Comparison of ENCODE assay signal across 8 cellular contexts in the genomic region with DNA sequence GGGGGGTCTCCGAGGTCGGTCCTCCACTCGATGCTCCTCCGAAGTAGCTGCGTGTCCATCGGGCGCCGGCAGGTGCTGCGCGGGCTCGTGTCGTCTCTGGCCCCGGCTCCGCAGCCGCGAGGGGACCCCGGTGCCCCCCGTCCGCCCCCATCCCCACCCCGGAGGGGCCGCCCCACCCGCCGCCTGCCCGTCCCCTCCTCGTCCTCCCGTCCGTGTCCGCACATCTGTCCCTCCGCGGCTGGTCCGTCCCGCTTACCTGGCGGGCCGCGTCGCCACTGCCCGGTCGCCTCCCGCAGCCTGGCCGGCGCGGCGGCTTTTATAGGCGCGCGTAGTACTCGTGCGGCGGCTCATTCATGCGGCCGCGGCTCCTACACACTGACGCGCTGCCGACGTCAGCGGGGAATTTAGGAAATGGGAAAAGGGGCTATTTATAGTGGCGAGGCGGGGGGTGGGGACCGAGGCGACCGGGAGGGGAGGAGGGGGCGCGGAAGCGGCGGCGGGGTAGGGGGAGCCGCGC. TPM values are rescaled to one million over a fixed set of nuclear protein-coding genes. Genes with fewer than 3 reads are reported as not detected.
DNase-seq lines count a peak whose midpoint lies in the region; ATAC-seq and TF ChIP-seq lines count a peak whose summit lies in the region.

No MANE protein-coding gene starts in this region.

- 1% methylated on average over 59 to 69 of the region's 69 CpGs for WGBS in esophagus, 2 donors
- 2% methylated on average over 40 of the region's 69 CpGs; no CpG with 5 or more reads in 1 of the 2 donors for WGBS in body of pancreas, 2 donors

- no peaks in the 10 kb centered on the region for H3K9me2 ChIP-seq in OCI-LY1 (ENCODE audit: low read depth, low read length)

- no peaks in the 10 kb centered on the region for H3K79me2 ChIP-seq in OCI-LY1 (ENCODE audit: insufficient read depth, low read length)

- no peak overlapping the region for H2AFZ ChIP-seq in OCI-LY1 (ENCODE audit: low read length)

- no peak overlapping the region for H3K9ac ChIP-seq in OCI-LY1 (ENCODE audit: low read length)

- H3K36me3 ChIP-seq in OCI-LY1 (ENCODE audit: insufficient read depth, low read length) (no peaks in the 10 kb centered on the region), esophagus (ENCODE audit: control insufficient read depth in 2 of 2, insufficient read depth in 2 of 2, low read length in 1 of 2) (no peaks in the 10 kb centered on the region), body of pancreas (replicated peaks in 1 of 2; ENCODE audit: insufficient read depth in 1 of 2, low read depth in 2 of 2) (no peaks in the 10 kb centered on the region)

- peaks cover 41% of the 10 kb centered on the region for H3K4me1 ChIP-seq in OCI-LY1 (ENCODE audit: insufficient read depth, low read length, severe bottlenecking)
- H3K4me1 ChIP-seq in esophagus (ENCODE audit: control insufficient read depth in 2 of 2, insufficient read depth in 2 of 2, low read length in 1 of 2): peaks cover 3 to 17% of the 10 kb centered on the region in 2 donors
- peaks cover 51% of the 10 kb centered on the region for H3K4me1 ChIP-seq in body of pancreas

- peak; percentile 30 for DNase-seq in NCI-H1436 (lab: John Stamatoyannopoulos, UW)
- DNase-seq in NCI-H1436 treated with DMSO at 0.1 percent for 48 hours (lab: John Stamatoyannopoulos, UW): no peak
- no peak for DNase-seq in skeletal muscle cell (ENCODE audit: low read depth)
- DNase-seq in NCI-H1694 (lab: John Stamatoyannopoulos, UW): no peak
- DNase-seq in GM03348 (ENCODE audit: low spot score): no peak
- DNase-seq in body of pancreas: no peak

- intact Hi-C loops in body of pancreas (cut with DNase I): no loop called here

- no peaks in the 10 kb centered on the region for H3F3A ChIP-seq in OCI-LY1 (ENCODE audit: insufficient read depth, low read length)

- peak in 1 of 3 donors; percentile 10 for TF ChIP-seq POLR2A in body of pancreas (IDR thresholded peaks at IDR 0.05)

- H3K4me3 ChIP-seq in OCI-LY1 (ENCODE audit: low read depth, low read length, poor library complexity, severe bottlenecking) (peak overlapping the region; percentile 59), esophagus (ENCODE audit: low read depth in 1 of 2, low read length in 2 of 2) (peak overlapping the region; percentile 42 to 69), skeletal muscle cell (ENCODE audit: low read depth, low read length) (peak overlapping the region; percentile 45), body of pancreas (peak overlapping the region in 1 of 2 donors; percentile 15)

- H3K27me3 ChIP-seq in OCI-LY1 (ENCODE audit: insufficient read depth, low read length) (no peaks in the 10 kb centered on the region), esophagus (ENCODE audit: control insufficient read depth in 1 of 2, insufficient read depth in 2 of 2, low read length in 2 of 2) (peaks cover 0 to 2% of the 10 kb centered on the region in 2 donors), body of pancreas (peaks cover 0 to 10% of the 10 kb centered on the region in 2 donors)

- no peak for ATAC-seq in body of pancreas

- no peak overlapping the region for H3K27ac ChIP-seq in OCI-LY1 (ENCODE audit: low read depth, low read length, poor library complexity, severe bottlenecking)
- H3K27ac ChIP-seq in esophagus (ENCODE audit: low read depth in 2 of 2, low read length in 1 of 2): no peak overlapping the region
- no peak overlapping the region for H3K27ac ChIP-seq in body of pancreas

- no peaks in the 10 kb centered on the region for H4K20me1 ChIP-seq in OCI-LY1 (ENCODE audit: insufficient read depth, low read length)

- H3K4me2 ChIP-seq in OCI-LY1 (ENCODE audit: low read length): peak overlapping the region; percentile 58

- no peaks in the 10 kb centered on the region for H3K9me3 ChIP-seq in OCI-LY1 (ENCODE audit: low read length)
- H3K9me3 ChIP-seq in esophagus (ENCODE audit: control insufficient read depth in 2 of 2, insufficient read depth in 1 of 2, low read depth in 1 of 2, low read length in 1 of 2): peaks cover 0 to 2% of the 10 kb centered on the region in 2 donors
- H3K9me3 ChIP-seq in body of pancreas: no peaks in the 10 kb centered on the region

- no peak for TF ChIP-seq CTCF in OCI-LY1 (IDR thresholded peaks at IDR 0.05; ENCODE audit: low read length)
- TF ChIP-seq CTCF in body of pancreas (IDR thresholded peaks at IDR 0.05): no peak

RNA-seq across cellular contexts. Expression of gene HIC1, which starts 4.0 kb away (rescaled TPM):
- polyA plus RNA-seq in esophagus: 1 to 10 TPM; 1.4 to 1.6 TPM
- 10 to 100 TPM in 1 of 2 donors, 1 to 10 TPM in 1; 9.6 to 18.1 TPM for total RNA-seq in body of pancreas

RNA-seq across cellular contexts. Expression of gene OVCA2, which starts 9.1 kb away (rescaled TPM):
- polyA plus RNA-seq in esophagus: 10 to 100 TPM; 38.4 to 55.6 TPM
- total RNA-seq in body of pancreas: 10 to 100 TPM; 17.1 to 36.3 TPM

RNA-seq across cellular contexts. Expression of gene DPH1, which starts 21.0 kb away (rescaled TPM):
- polyA plus RNA-seq in esophagus: 10 to 100 TPM; 18.8 to 21.0 TPM
- 10 to 100 TPM; 34.8 to 77.8 TPM for total RNA-seq in body of pancreas

RNA-seq across cellular contexts. Expression of gene RTN4RL1, which starts 25.8 kb away (rescaled TPM):
- polyA plus RNA-seq in esophagus: 1 to 10 TPM in 1 of 2 donors, under 1 TPM in 1; 0.89 to 2.0 TPM
- 1 to 10 TPM; 3.1 to 3.6 TPM for total RNA-seq in body of pancreas
